Comparison of ENCODE assay signal across 1 cellular context in genomic region chr22:50245214-50246072, GRCh38.
A peak's percentile ranks its signal among the peaks of the same experiment; 100 is the strongest.
TF ChIP-seq lines count a peak whose summit lies in the region.

No MANE protein-coding gene starts in this region.

TF ChIP-seq in K562, 482 proteins besides CTCF, POLR2A, EP300 and RAD21 (continues in another document):
- TF ChIP-seq ZNF431 (CRISPR knock-in tag; IDR thresholded peaks at IDR 0.05) = no peak
- no peak for TF ChIP-seq HIVEP1 (CRISPR knock-in tag; IDR thresholded peaks at IDR 0.05)
- TF ChIP-seq, protein P1, sequence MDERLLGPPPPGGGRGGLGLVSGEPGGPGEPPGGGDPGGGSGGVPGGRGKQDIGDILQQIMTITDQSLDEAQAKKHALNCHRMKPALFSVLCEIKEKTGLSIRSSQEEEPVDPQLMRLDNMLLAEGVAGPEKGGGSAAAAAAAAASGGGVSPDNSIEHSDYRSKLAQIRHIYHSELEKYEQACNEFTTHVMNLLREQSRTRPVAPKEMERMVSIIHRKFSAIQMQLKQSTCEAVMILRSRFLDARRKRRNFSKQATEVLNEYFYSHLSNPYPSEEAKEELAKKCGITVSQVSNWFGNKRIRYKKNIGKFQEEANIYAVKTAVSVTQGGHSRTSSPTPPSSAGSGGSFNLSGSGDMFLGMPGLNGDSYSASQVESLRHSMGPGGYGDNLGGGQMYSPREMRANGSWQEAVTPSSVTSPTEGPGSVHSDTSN (CRISPR knock-in tag; IDR thresholded peaks at IDR 0.05; ENCODE audit: low read depth) = no peak
- TF ChIP-seq, protein P1 (tag; conservative IDR thresholded peaks at IDR 0.05; ENCODE audit: low read depth) = no peak
- 0 out of 2 replicates have a peak, but pooled peaks have one; percentile 20 for TF ChIP-seq POLR2G (IDR thresholded peaks at IDR 0.05; ENCODE audit: low read depth, low read length)
- no peak for TF ChIP-seq ESRRB (CRISPR knock-in tag; IDR thresholded peaks at IDR 0.05; ENCODE audit: borderline replicate concordance)
- no peak for TF ChIP-seq EZH2 (IDR thresholded peaks at IDR 0.05; ENCODE audit: borderline replicate concordance, low read depth, low read length)
- TF ChIP-seq, protein P2, sequence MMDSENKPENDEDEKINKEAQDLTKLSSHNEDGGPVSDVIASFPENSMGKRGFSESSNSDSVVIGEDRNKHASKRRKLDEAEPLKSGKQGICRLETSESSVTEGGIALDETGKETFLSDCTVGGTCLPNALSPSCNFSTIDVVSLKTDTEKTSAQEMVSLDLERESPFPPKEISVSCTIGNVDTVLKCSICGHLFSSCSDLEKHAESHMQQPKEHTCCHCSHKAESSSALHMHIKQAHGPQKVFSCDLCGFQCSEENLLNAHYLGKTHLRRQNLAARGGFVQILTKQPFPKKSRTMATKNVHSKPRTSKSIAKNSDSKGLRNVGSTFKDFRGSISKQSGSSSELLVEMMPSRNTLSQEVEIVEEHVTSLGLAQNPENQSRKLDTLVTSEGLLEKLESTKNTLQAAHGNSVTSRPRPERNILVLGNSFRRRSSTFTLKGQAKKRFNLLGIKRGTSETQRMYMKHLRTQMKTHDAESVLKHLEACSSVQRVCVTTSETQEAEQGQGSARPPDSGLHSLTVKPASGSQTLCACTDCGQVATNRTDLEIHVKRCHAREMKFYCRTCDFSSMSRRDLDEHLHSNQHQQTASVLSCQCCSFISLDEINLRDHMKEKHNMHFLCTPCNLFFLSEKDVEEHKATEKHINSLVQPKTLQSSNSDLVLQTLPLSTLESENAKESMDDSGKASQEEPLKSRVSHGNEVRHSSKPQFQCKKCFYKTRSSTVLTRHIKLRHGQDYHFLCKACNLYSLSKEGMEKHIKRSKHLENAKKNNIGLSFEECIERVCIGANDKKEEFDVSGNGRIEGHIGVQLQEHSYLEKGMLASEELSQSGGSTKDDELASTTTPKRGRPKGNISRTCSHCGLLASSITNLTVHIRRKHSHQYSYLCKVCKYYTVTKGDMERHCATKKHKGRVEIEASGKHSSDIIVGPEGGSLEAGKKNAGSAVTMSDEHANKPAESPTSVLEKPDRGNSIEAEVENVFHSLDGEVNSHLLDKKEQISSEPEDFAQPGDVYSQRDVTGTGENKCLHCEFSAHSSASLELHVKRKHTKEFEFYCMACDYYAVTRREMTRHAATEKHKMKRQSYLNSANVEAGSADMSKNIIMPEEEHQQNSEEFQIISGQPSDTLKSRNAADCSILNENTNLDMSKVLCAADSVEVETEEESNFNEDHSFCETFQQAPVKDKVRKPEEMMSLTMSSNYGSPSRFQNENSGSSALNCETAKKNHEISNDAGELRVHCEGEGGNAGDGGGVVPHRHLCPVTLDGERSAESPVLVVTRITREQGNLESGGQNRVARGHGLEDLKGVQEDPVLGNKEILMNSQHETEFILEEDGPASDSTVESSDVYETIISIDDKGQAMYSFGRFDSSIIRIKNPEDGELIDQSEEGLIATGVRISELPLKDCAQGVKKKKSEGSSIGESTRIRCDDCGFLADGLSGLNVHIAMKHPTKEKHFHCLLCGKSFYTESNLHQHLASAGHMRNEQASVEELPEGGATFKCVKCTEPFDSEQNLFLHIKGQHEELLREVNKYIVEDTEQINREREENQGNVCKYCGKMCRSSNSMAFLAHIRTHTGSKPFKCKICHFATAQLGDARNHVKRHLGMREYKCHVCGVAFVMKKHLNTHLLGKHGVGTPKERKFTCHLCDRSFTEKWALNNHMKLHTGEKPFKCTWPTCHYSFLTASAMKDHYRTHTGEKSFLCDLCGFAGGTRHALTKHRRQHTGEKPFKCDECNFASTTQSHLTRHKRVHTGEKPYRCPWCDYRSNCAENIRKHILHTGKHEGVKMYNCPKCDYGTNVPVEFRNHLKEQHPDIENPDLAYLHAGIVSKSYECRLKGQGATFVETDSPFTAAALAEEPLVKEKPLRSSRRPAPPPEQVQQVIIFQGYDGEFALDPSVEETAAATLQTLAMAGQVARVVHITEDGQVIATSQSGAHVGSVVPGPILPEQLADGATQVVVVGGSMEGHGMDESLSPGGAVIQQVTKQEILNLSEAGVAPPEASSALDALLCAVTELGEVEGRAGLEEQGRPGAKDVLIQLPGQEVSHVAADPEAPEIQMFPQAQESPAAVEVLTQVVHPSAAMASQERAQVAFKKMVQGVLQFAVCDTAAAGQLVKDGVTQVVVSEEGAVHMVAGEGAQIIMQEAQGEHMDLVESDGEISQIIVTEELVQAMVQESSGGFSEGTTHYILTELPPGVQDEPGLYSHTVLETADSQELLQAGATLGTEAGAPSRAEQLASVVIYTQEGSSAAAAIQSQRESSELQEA (IDR thresholded peaks at IDR 0.05; ENCODE audit: low read depth) = no peak
- TF ChIP-seq ATF1 (CRISPR knock-in tag; IDR thresholded peaks at IDR 0.05) = no peak
- TF ChIP-seq ATF1 (tag; IDR thresholded peaks at IDR 0.05) = peak; percentile 93; the same call in 1 of the 2 replicates
- peak; percentile 4 for TF ChIP-seq L3MBTL2 (IDR thresholded peaks at IDR 0.05)
- no peak for TF ChIP-seq MCM2 (IDR thresholded peaks at IDR 0.05; ENCODE audit: low read depth)
- 0 out of 2 replicates have a peak, but pooled peaks have one; percentile 38 for TF ChIP-seq CBFB (CRISPR knock-in tag; IDR thresholded peaks at IDR 0.05)
- TF ChIP-seq IFI16 (CRISPR knock-in tag; IDR thresholded peaks at IDR 0.05) = no peak
- TF ChIP-seq ZNF77 (CRISPR knock-in tag; IDR thresholded peaks at IDR 0.05) = no peak
- TF ChIP-seq ARID2 (IDR thresholded peaks at IDR 0.05) = no peak
- TF ChIP-seq EP400 (IDR thresholded peaks at IDR 0.05) = peak; percentile 19; the same call in 1 of the 2 replicates
- 0 out of 2 replicates have a peak, but pooled peaks have one; percentile 2 for TF ChIP-seq GABPB1 (CRISPR knock-in tag; IDR thresholded peaks at IDR 0.05)
- peak; percentile 9 for TF ChIP-seq CCNT2 (IDR thresholded peaks at IDR 0.05; ENCODE audit: borderline replicate concordance, extremely low read depth, insufficient read length, low read depth, low read length)
- no peak for TF ChIP-seq ZNF408 (CRISPR knock-in tag; IDR thresholded peaks at IDR 0.05; ENCODE audit: low read depth)
- no peak for TF ChIP-seq CREBBP (IDR thresholded peaks at IDR 0.05; ENCODE audit: low read depth, low read length)
- TF ChIP-seq NFYB (IDR thresholded peaks at IDR 0.05; ENCODE audit: extremely low read depth, insufficient read length) = no peak
- no peak for TF ChIP-seq SRSF1 (IDR thresholded peaks at IDR 0.05; ENCODE audit: low read depth, low read length)
- no peak for TF ChIP-seq ARID3B (CRISPR knock-in tag; IDR thresholded peaks at IDR 0.05; ENCODE audit: borderline replicate concordance)
- no peak for TF ChIP-seq ZNF121 (CRISPR knock-in tag; conservative IDR thresholded peaks at IDR 0.05)
- TF ChIP-seq E2F1 (CRISPR knock-in tag; IDR thresholded peaks at IDR 0.05) = no peak
- no peak for TF ChIP-seq RERE (CRISPR knock-in tag; IDR thresholded peaks at IDR 0.05; ENCODE audit: borderline replicate concordance)
- TF ChIP-seq, protein P3, sequence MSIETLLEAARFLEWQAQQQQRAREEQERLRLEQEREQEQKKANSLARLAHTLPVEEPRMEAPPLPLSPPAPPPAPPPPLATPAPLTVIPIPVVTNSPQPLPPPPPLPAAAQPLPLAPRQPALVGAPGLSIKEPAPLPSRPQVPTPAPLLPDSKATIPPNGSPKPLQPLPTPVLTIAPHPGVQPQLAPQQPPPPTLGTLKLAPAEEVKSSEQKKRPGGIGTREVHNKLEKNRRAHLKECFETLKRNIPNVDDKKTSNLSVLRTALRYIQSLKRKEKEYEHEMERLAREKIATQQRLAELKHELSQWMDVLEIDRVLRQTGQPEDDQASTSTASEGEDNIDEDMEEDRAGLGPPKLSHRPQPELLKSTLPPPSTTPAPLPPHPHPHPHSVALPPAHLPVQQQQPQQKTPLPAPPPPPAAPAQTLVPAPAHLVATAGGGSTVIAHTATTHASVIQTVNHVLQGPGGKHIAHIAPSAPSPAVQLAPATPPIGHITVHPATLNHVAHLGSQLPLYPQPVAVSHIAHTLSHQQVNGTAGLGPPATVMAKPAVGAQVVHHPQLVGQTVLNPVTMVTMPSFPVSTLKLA (conservative IDR thresholded peaks at IDR 0.05) = peak; percentile 3 to 47; a peak in 1 of 4 replicates
- no peak for TF ChIP-seq ESRRA (IDR thresholded peaks at IDR 0.05; ENCODE audit: borderline replicate concordance, low read depth)
- TF ChIP-seq PHB (CRISPR knock-in tag; IDR thresholded peaks at IDR 0.05) = no peak
- TF ChIP-seq, protein P4, sequence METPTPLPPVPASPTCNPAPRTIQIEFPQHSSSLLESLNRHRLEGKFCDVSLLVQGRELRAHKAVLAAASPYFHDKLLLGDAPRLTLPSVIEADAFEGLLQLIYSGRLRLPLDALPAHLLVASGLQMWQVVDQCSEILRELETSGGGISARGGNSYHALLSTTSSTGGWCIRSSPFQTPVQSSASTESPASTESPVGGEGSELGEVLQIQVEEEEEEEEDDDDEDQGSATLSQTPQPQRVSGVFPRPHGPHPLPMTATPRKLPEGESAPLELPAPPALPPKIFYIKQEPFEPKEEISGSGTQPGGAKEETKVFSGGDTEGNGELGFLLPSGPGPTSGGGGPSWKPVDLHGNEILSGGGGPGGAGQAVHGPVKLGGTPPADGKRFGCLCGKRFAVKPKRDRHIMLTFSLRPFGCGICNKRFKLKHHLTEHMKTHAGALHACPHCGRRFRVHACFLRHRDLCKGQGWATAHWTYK (CRISPR knock-in tag; IDR thresholded peaks at IDR 0.05) = no peak
- TF ChIP-seq VEZF1 (CRISPR knock-in tag; IDR thresholded peaks at IDR 0.05) = peak; percentile 38; the same call in 1 of the 2 replicates
- no peak for TF ChIP-seq MYBL2 (IDR thresholded peaks at IDR 0.05; ENCODE audit: low read depth)
- no peak for TF ChIP-seq MYBL2 (CRISPR knock-in tag; IDR thresholded peaks at IDR 0.05; ENCODE audit: borderline replicate concordance)
